Comparison of ENCODE assay signal across 23 cellular contexts in the genomic region with DNA sequence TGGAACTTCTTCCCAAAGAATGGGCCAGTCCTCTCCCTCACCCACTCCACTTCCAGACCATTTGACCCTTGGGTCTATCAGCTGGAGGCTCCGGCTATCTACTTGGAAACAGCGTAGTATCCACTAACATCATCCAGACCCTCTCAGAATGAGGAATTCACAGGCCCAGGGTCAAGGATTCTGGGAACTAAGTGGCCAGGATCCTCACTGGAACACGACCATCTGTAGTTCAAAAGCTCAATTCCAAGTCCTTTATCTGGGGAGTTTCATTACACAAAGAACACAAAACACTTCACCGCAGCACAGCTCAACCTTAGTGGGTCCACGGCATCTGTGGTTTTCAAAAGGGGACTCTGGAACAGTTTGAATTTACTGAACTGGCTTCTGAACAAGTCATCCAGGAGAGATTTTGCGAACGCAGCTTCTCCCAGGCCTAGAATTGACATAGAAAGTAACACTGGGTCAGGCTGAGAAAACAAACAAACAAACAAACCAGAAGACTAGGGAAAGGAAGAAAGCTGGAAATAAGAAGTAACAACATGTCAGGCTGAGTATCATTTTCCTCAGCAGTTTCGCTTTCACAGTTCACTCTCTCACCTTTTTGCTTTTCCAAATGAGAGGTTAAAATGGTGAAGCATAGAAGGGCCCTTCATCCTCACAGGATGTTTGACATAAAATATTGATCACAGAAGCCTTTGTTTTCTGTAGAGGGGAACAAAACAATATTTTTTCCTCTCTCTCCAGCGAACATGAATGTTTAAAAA. TPM values are rescaled to one million over a fixed set of nuclear protein-coding genes. Genes with fewer than 3 reads are reported as not detected.
A peak's percentile ranks its signal among the peaks of the same experiment; 100 is the strongest.
DNase-seq lines count a peak whose midpoint lies in the region; ATAC-seq, FAIRE-seq and TF ChIP-seq lines count a peak whose summit lies in the region.
"Had no signal": no experiment of that assay in that cellular context is flagged by ENCODE, and none has a peak within 500 bp of the region (broad histone marks: within the 10 kb centered on the region; RNA-seq: fewer than 3 reads in every experiment).

No MANE protein-coding gene starts in this region.

- H3K36me3 Mint-ChIP-seq in central memory CD8-positive, alpha-beta T cell (ENCODE audit: insufficient read depth) = no peaks in the 10 kb centered on the region
- peaks cover 0 to 4% of the 10 kb centered on the region in 2 donors for H3K36me3 Mint-ChIP-seq in activated T-cell treated with anti-CD3 and anti-CD28 coated beads, Interleukin-2, amount 50 U/mL, for 72 hours (ENCODE audit: insufficient read depth in 2 of 2)

- H2AFZ ChIP-seq in MM.1S (ENCODE audit: low read length) (no peak overlapping the region), smooth muscle cell (ENCODE audit: low read depth) (peak overlapping the region; percentile 32)
- H2AFZ ChIP-seq: hepatocyte, parathyroid adenoma had no signal

- peak overlapping the region; percentile 22 for H3K4me3 Mint-ChIP-seq in central memory CD8-positive, alpha-beta T cell
- no peak overlapping the region for H3K4me3 Mint-ChIP-seq in activated T-cell treated with anti-CD3 and anti-CD28 coated beads, Interleukin-2, amount 50 U/mL, for 72 hours
- H3K4me3 Mint-ChIP-seq: naive thymus-derived CD4-positive, alpha-beta T cell; T-helper 2 cell treated with Interferon-gamma antibody and Interleukin-4, amounts not matched to agents 5 μg/mL and 100 μg/mL, for 36 hours had no signal

- H3K4me1 Mint-ChIP-seq in central memory CD8-positive, alpha-beta T cell = no peaks in the 10 kb centered on the region
- peaks cover 17% of the 10 kb centered on the region for H3K4me1 Mint-ChIP-seq in activated T-cell treated with anti-CD3 and anti-CD28 coated beads, Interleukin-2, amount 50 U/mL, for 72 hours (ENCODE audit: low read depth)

- H3K9me3 ChIP-seq in MM.1S (replicated peaks; ENCODE audit: insufficient read depth, low read length) (no peaks in the 10 kb centered on the region), smooth muscle cell (replicated peaks; ENCODE audit: low read depth) (no peaks in the 10 kb centered on the region)
- H3K9me3 ChIP-seq: upper lobe of left lung had no signal

- H3K27ac ChIP-seq in MM.1S (ENCODE audit: low read length) (no peak overlapping the region), smooth muscle cell (ENCODE audit: low read depth) (no peak overlapping the region)
- H3K27ac ChIP-seq: brain microvascular endothelial cell, hepatocyte, parathyroid adenoma, SK-N-MC, upper lobe of left lung had no signal

- 0 out of 2 replicates have a peak, but pooled peaks cover 7% of the 10 kb centered on the region for H3K27me3 ChIP-seq in MM.1S (replicated peaks; ENCODE audit: insufficient read depth, low read length)
- H3K27me3 ChIP-seq in smooth muscle cell (ENCODE audit: low read depth) = no peaks in the 10 kb centered on the region
- H3K27me3 ChIP-seq: brain microvascular endothelial cell, hepatocyte, Peyer's patch, upper lobe of left lung had no signal

- peak overlapping the region; percentile 31; the same call in 1 of the 2 replicates for H3K4me2 ChIP-seq in MM.1S (ENCODE audit: low read depth, low read length)
- H3K4me2 ChIP-seq in smooth muscle cell = no peak overlapping the region
- H3K4me2 ChIP-seq: hepatocyte had no signal

- WGBS in smooth muscle cell (ENCODE audit: low lambda C conversion rate) = 76% methylated on average over 9 of the region's 9 CpGs

- peaks cover 6% of the 10 kb centered on the region for H3K4me1 ChIP-seq in MM.1S (ENCODE audit: low read length)
- H3K4me1 ChIP-seq in smooth muscle cell (ENCODE audit: low read depth) = no peaks in the 10 kb centered on the region
- H3K4me1 ChIP-seq: parathyroid adenoma, upper lobe of left lung had no signal

- H3K27ac Mint-ChIP-seq in central memory CD8-positive, alpha-beta T cell (ENCODE audit: low read depth) = no peak overlapping the region
- no peak overlapping the region for H3K27ac Mint-ChIP-seq in activated T-cell treated with anti-CD3 and anti-CD28 coated beads, Interleukin-2, amount 50 U/mL, for 72 hours
- H3K27ac Mint-ChIP-seq: activated naive CD4-positive, alpha-beta T cell treated with anti-CD3 and anti-CD28 coated beads, Interleukin-2, amount 50 U/mL, for 72 hours; T-helper 2 cell treated with Interferon-gamma antibody and Interleukin-4, amounts not matched to agents 5 μg/mL and 100 μg/mL, for 36 hours had no signal

- TF ChIP-seq CTCF in MM.1S (IDR thresholded peaks at IDR 0.05; ENCODE audit: low read length) (no peak), smooth muscle cell (IDR thresholded peaks at IDR 0.05; ENCODE audit: borderline replicate concordance, insufficient read depth, poor library complexity, severe bottlenecking) (no peak)

- H3K4me3 ChIP-seq in MM.1S (ENCODE audit: low read length) (no peak overlapping the region), smooth muscle cell (no peak overlapping the region)
- H3K4me3 ChIP-seq: hepatocyte, Peyer's patch, SK-N-MC, upper lobe of left lung had no signal

- H3K9ac ChIP-seq in MM.1S (ENCODE audit: low read length) (no peak overlapping the region), smooth muscle cell (ENCODE audit: low read depth) (no peak overlapping the region)
- H3K9ac ChIP-seq: parathyroid adenoma had no signal

- H4K20me1 ChIP-seq in MM.1S (ENCODE audit: insufficient read depth, low read length) (no peaks in the 10 kb centered on the region), smooth muscle cell (ENCODE audit: low read depth) (no peaks in the 10 kb centered on the region)

- peak; percentile 93 for FAIRE-seq in GM19239 (lab: Jason Lieb, UNC)
- FAIRE-seq: endothelial cell of umbilical vein, islet of Langerhans had no signal

- no peak for ATAC-seq in central memory CD8-positive, alpha-beta T cell (replicated peaks; ENCODE audit: extremely low read depth, poor library complexity, severe bottlenecking)
- ATAC-seq in activated T-cell treated with anti-CD3 and anti-CD28 coated beads, Interleukin-2, amount 50 U/mL, for 72 hours (replicated peaks in 1 of 2) = no peak
- no peak for ATAC-seq in GM19023 (IDR thresholded peaks at IDR 0.05; ENCODE audit: unreplicated experiment)
- ATAC-seq: activated naive CD4-positive, alpha-beta T cell treated with anti-CD3 and anti-CD28 coated beads, Interleukin-2, amount 50 U/mL, for 72 hours; naive thymus-derived CD4-positive, alpha-beta T cell had no signal

- H3F3A ChIP-seq in MM.1S (ENCODE audit: insufficient read depth, low read length) = no peaks in the 10 kb centered on the region
- no peaks in the 10 kb centered on the region for H3F3A ChIP-seq in smooth muscle cell (ENCODE audit: low read depth)

- H3K79me2 ChIP-seq in MM.1S (ENCODE audit: low read length) (no peaks in the 10 kb centered on the region), smooth muscle cell (ENCODE audit: low read depth) (no peaks in the 10 kb centered on the region)
- H3K79me2 ChIP-seq: hepatocyte, parathyroid adenoma had no signal

- H3K36me3 ChIP-seq in MM.1S (replicated peaks; ENCODE audit: insufficient read depth, low read length) = no peaks in the 10 kb centered on the region
- H3K36me3 ChIP-seq in smooth muscle cell (ENCODE audit: low read depth) = no peaks in the 10 kb centered on the region
- H3K36me3 ChIP-seq: brain microvascular endothelial cell, Peyer's patch, upper lobe of left lung had no signal

- DNase-seq in GM19239 (ENCODE audit: insufficient read length, low spot score) = no peak
- DNase-seq in MM.1S = peak; percentile 10
- no peak for DNase-seq in central memory CD8-positive, alpha-beta T cell (ENCODE audit: low spot score in 2 of 2)
- no peak for DNase-seq in smooth muscle cell (lab: John Stamatoyannopoulos, UW; ENCODE audit: unreplicated experiment)
- no peak for DNase-seq in activated T-cell treated with anti-CD3 and anti-CD28 coated beads, Interleukin-2, amount 50 U/mL, for 72 hours
- no peak for DNase-seq in stimulated activated CD4-positive, alpha-beta T cell treated with anti-CD3 and anti-CD28 coated beads, Interleukin-4, amount 100 ng/mL, for 4 hours
- DNase-seq: activated T-cell treated with anti-CD3 and anti-CD28 coated beads, Interleukin-2, amount 50 U/mL, for 48 hours; brain microvascular endothelial cell; C1 segment of cervical spinal cord; mammary epithelial cell; naive thymus-derived CD4-positive, alpha-beta T cell; NCI-H1417 treated with DMSO at 0.1 percent for 48 hours; NCI-H2171 treated with DMSO at 0.1 percent for 48 hours; Peyer's patch; upper lobe of left lung had no signal

- peaks cover 47% of the 10 kb centered on the region for H3K27me3 Mint-ChIP-seq in central memory CD8-positive, alpha-beta T cell
- H3K27me3 Mint-ChIP-seq in activated T-cell treated with anti-CD3 and anti-CD28 coated beads, Interleukin-2, amount 50 U/mL, for 72 hours (ENCODE audit: low read depth) = peaks cover 17% of the 10 kb centered on the region

- peaks cover 5% of the 10 kb centered on the region for H3K9me3 Mint-ChIP-seq in central memory CD8-positive, alpha-beta T cell
- peaks cover 4 to 6% of the 10 kb centered on the region in 2 donors for H3K9me3 Mint-ChIP-seq in activated T-cell treated with anti-CD3 and anti-CD28 coated beads, Interleukin-2, amount 50 U/mL, for 72 hours

- H3K9me2 ChIP-seq in MM.1S (replicated peaks; ENCODE audit: insufficient read depth, low read length) = no peaks in the 10 kb centered on the region

RNA-seq across cellular contexts. Expression of a gene that starts 57.6 kb away (rescaled TPM):
- total RNA-seq in smooth muscle cell = 32.8 and 34.0 TPM in 2 replicates
- 12.0 and 16.1 TPM in 2 replicates for polyA plus RNA-seq in smooth muscle cell
- 1 to 10 TPM; 2.3 to 3.9 TPM for total RNA-seq in activated T-cell treated with anti-CD3 and anti-CD28 coated beads, Interleukin-2, amount 50 U/mL, for 72 hours
